ENCODE assay signal across 10 cellular contexts in the genomic region with DNA sequence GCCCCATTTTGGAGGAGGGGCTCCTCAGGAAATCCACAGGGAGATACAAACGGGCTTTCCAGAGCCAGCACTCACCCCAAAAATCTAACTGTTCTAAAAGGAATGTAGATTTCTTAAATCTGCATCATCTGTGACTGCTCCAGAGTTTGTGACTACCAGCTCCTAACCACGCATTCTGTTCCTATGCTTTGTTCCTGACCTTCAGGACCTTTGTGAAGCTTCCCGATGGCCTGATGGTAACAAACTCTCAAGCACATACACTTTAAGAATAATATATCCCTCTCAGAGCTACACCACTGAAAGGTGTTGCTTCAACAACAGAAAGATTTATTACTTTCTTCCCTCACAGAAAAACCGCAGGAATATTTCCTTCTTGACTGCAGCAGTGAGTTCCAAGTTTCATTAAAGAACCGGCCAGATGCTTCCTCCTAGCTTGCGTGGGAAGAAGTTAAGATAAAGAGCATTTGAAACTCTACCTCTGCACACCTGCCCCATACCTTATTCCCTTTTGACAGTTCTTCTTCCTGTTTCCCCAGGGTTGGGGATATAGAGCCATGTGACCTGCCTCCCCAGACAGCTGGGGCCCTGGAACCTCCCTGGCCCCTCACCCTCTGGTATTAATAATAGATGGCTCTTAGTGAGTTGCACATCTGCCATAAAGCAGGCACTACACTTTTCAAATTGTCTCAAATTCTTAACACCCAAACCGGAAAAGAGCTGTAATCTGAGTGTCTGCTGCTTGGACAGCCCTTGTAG. TPM values are rescaled to one million over a fixed set of nuclear protein-coding genes. Genes with fewer than 3 reads are reported as not detected.
DNase-seq lines count a peak whose midpoint lies in the region; ATAC-seq and TF ChIP-seq lines count a peak whose summit lies in the region.
"Had no signal": no experiment of that assay in that cellular context is flagged by ENCODE, and none has a peak within 500 bp of the region (broad histone marks: within the 10 kb centered on the region; RNA-seq: fewer than 3 reads in every experiment).

No MANE protein-coding gene starts in this region.

- H3K27me3 ChIP-seq in OCI-LY3 (ENCODE audit: low read depth, low read length) (peaks cover 54% of the 10 kb centered on the region), left lung (no peaks in the 10 kb centered on the region), psoas muscle (ENCODE audit: insufficient read depth in 3 of 3, low read length in 2 of 3) (peaks cover 0 to 17% (median 0%) of the 10 kb centered on the region in 3 donors)
- H3K27me3 ChIP-seq: tibial nerve had no signal

- no peak overlapping the region for H3K9ac ChIP-seq in OCI-LY3 (ENCODE audit: low read length)

- 61 to 70% (median 61%) methylated on average over 7 of the region's 7 CpGs for WGBS in psoas muscle, 3 donors

- no peaks in the 10 kb centered on the region for H3K36me3 ChIP-seq in OCI-LY3 (replicated peaks; ENCODE audit: low read depth, low read length)
- H3K36me3 ChIP-seq in left lung, result no peaks in the 10 kb centered on the region
- H3K36me3 ChIP-seq in psoas muscle (ENCODE audit: insufficient read depth in 1 of 2, low read depth in 1 of 2), result no peaks in the 10 kb centered on the region
- H3K36me3 ChIP-seq: tibial nerve had no signal

- TF ChIP-seq CTCF in AG04449 (IDR thresholded peaks at IDR 0.05; ENCODE audit: insufficient read depth, low read length, missing control alignments), result no peak
- no peak for TF ChIP-seq CTCF in OCI-LY3 (IDR thresholded peaks at IDR 0.05; ENCODE audit: low read depth, low read length)
- no peak for TF ChIP-seq CTCF in foreskin fibroblast (IDR thresholded peaks at IDR 0.05; ENCODE audit: low read depth, low read length)
- no peak for TF ChIP-seq CTCF in left lung (IDR thresholded peaks at IDR 0.05)
- TF ChIP-seq CTCF in psoas muscle (IDR thresholded peaks at IDR 0.05), result no peak

- no peak for TF ChIP-seq POLR2A in erythroblast (IDR thresholded peaks at IDR 0.05; ENCODE audit: low read length)

- no peak overlapping the region for H2AFZ ChIP-seq in OCI-LY3 (ENCODE audit: low read depth, low read length)

- CTCF ChIA-PET in AG04449 (lab: Yijun Ruan, JAX), result interaction anchor here (0.8 to 3.3 kb wide), 5 partner anchors 11 to 274 kb away, joined by 3 to 11 read pairs (median 3); no protein-coding TSS in a partner anchor

- POLR2A ChIA-PET in AG04449 (lab: Yijun Ruan, JAX), result interaction anchor here (0.8 to 1.4 kb wide), 4 partner anchors 10 to 186 kb away, joined by 3 to 4 read pairs (median 3); no protein-coding TSS in a partner anchor

- no peaks in the 10 kb centered on the region for H4K20me1 ChIP-seq in OCI-LY3 (ENCODE audit: insufficient read depth, low read length)

- DNase-seq in AG04449 (ENCODE audit: low read depth, low spot score), result peak; percentile 34
- DNase-seq in foreskin fibroblast, result peak; percentile 82 to 84
- no peak for DNase-seq in erythroblast (lab: John Stamatoyannopoulos, UW)
- no peak for DNase-seq in left lung
- DNase-seq in NCI-H1436 treated with DMSO at 0.1 percent for 48 hours (lab: John Stamatoyannopoulos, UW), result no peak
- DNase-seq in psoas muscle, result no peak

- no peak overlapping the region for H3K4me3 ChIP-seq in AG04449 (ENCODE audit: low read depth, low read length)
- H3K4me3 ChIP-seq in OCI-LY3 (ENCODE audit: low read length), result no peak overlapping the region
- H3K4me3 ChIP-seq in foreskin fibroblast (ENCODE audit: low read depth in 1 of 2, low read length in 2 of 2), result no peak overlapping the region
- H3K4me3 ChIP-seq in left lung, result no peak overlapping the region
- no peak overlapping the region for H3K4me3 ChIP-seq in psoas muscle
- H3K4me3 ChIP-seq: tibial nerve had no signal

- H3K4me1 ChIP-seq in OCI-LY3 (ENCODE audit: low read length) (peaks cover 77% of the 10 kb centered on the region), left lung (peaks cover 35 to 81% of the 10 kb centered on the region in 2 donors), psoas muscle (peaks cover 17% of the 10 kb centered on the region)

- H3K27ac ChIP-seq in OCI-LY3 (ENCODE audit: low read length) (no peak overlapping the region), left lung (no peak overlapping the region), psoas muscle (no peak overlapping the region)
- H3K27ac ChIP-seq: VCaP had no signal

- intact Hi-C loops in left lung (cut with DNase I) (no loop called here), psoas muscle (cut with DNase I) (no loop called here)

- H3K4me2 ChIP-seq in OCI-LY3 (ENCODE audit: low read length), result peak overlapping the region; percentile 21

- no peaks in the 10 kb centered on the region for H3K9me3 ChIP-seq in OCI-LY3 (ENCODE audit: insufficient read depth, low read length)
- H3K9me3 ChIP-seq in left lung, result no peaks in the 10 kb centered on the region
- H3K9me3 ChIP-seq in psoas muscle, result no peaks in the 10 kb centered on the region
- H3K9me3 ChIP-seq: tibial nerve had no signal

- no peaks in the 10 kb centered on the region for H3K79me2 ChIP-seq in OCI-LY3 (ENCODE audit: low read length)

- ATAC-seq in GM19395 (IDR thresholded peaks at IDR 0.05; ENCODE audit: unreplicated experiment) (peak; percentile 19), left lung (no peak), psoas muscle (no peak)

RNA-seq across cellular contexts. Expression of a gene that starts 40.2 kb away (rescaled TPM):
- 10 to 100 TPM; 77.5 to 79.3 TPM for total RNA-seq in left lung
- total RNA-seq in psoas muscle, result 1 to 10 TPM; 4.4 to 7.5 (median 6.0) TPM
- polyA plus RNA-seq in psoas muscle, result 1 to 10 TPM; 2.7 to 8.9 (median 3.0) TPM

Comparison
In these comparisons a context has a peak if more than half of its experiments do, and no peak if none do; other contexts are left out.
1. DNase-seq: peak in AG04449 (single experiment) and foreskin fibroblast (2 of 2); none in erythroblast (0 of 2), left lung (0 of 2), NCI-H1436 treated with DMSO at 0.1 percent for 48 hours (single experiment) and psoas muscle (0 of 2).
2. RNA of a gene that starts 40.2 kb away (total RNA-seq): 77.5 to 79.3 TPM in left lung; 4.4 to 7.5 TPM in psoas muscle; every median in the first group is over 4 times any median in the second.